In the genomic region with DNA sequence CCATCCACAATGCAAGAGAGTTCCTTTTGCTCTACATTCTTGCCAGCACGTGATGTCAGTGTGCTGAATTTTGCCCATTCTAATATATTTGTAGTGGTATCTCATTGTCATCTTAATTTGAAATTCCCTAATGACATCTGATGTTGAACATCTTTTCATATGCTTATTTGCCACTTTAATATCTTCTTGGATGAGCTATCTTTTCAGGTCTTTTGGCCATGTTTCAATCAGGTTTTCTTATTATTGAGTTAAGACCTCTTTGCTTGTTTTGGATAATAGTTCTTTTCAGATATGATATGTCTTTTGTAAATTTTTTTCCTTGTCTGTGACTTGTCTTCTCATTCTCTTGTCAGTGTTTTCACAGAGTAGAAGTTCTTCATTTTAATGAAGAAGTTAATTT, we compare ENCODE assay signal across 34 cellular contexts.
"Had no signal": no experiment of that assay in that cellular context is flagged by ENCODE, and none has a peak within 500 bp of the region (broad histone marks: within the 10 kb centered on the region; RNA-seq: fewer than 3 reads in every experiment).

No MANE protein-coding gene starts in this region.

- H3K36me3 ChIP-seq: MG63 had no signal

- H3K27me3 ChIP-seq: MG63 had no signal

- H3K4me3 ChIP-seq: MG63 had no signal

- DNase-seq: Karpas-422, Kasumi-1, MG63, MM.1S, MV-4-11, NCI-H1048, NCI-H1092, NCI-H1092 treated with DMSO at 0.1 percent for 48 hours, NCI-H1105, NCI-H1105 treated with DMSO at 0.1 percent for 48 hours, NCI-H1417, NCI-H1417 treated with DMSO at 0.1 percent for 48 hours, NCI-H1436, NCI-H1436 treated with DMSO at 0.1 percent for 48 hours, NCI-H146, NCI-H1694, NCI-H1694 treated with DMSO at 0.1 percent for 48 hours, NCI-H187, NCI-H187 treated with DMSO at 0.1 percent for 48 hours, NCI-H1930, NCI-H2029 treated with DMSO at 0.1 percent for 48 hours, NCI-H2081, NCI-H2081 treated with DMSO at 0.1 percent for 48 hours, NCI-H2107, NCI-H2171, NCI-H2171 treated with DMSO at 0.1 percent for 48 hours, NCI-H2227 treated with DMSO at 0.1 percent for 48 hours, NCI-H226, NCI-H345, NCI-H446, NCI-H446 treated with DMSO at 0.1 percent for 48 hours, NCI-H510A, NCI-H510A treated with DMSO at 0.1 percent for 48 hours, NCI-H524 had no signal

- H3K9me3 ChIP-seq: MG63 had no signal
